ENCODE assay signal across 10 cellular contexts in the genomic region with DNA sequence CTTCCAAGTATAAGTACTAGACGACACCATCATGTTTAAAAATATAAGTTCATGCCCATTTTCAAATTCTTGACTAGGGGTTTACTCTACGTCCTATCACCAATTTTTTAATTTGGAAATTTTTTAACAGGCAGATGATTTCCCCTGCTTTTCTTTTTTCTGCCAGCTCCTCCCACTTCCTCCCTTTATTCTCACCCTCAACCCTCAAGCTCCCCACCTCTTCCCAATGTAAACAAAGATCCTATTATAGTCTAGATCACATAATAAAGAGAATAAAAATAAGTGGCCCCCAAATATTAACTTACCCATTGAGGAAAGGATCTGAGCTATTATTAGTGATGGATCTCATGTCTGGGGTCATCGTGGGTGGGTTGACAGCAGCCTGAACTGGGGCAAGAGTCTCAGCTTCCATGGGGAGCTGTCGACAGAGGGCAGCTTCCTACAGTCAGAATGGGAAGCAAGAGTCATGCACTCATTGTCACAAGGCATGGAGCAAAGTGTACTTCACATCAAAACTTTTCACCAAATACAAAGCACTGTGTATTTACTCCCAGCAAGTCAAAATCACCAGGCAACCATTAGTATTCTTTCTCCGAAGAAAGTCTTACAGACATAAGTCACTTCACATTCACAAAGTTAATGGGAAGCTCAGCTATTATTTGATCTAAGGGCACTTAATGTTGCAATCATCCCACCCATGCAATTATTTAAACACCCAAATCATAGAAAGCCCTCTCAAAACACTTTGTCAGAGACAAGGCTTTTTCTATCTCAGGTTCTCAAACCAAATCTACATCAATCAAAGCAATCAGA. TPM values are rescaled to one million over a fixed set of nuclear protein-coding genes. Genes with fewer than 3 reads are reported as not detected.
DNase-seq lines count a peak whose midpoint lies in the region; ATAC-seq and TF ChIP-seq lines count a peak whose summit lies in the region.
"Had no signal": no experiment of that assay in that cellular context is flagged by ENCODE, and none has a peak within 500 bp of the region (broad histone marks: within the 10 kb centered on the region; RNA-seq: fewer than 3 reads in every experiment).

No MANE protein-coding gene starts in this region.

- H3K4me1 ChIP-seq in ascending aorta: peaks cover 0 to 32% of the 10 kb centered on the region in 2 donors
- H3K4me1 ChIP-seq in left ventricle myocardium inferior: peaks cover 37% of the 10 kb centered on the region
- H3K4me1 ChIP-seq in rectal smooth muscle tissue (ENCODE audit: control insufficient read depth, insufficient read depth, low read length): peaks cover 9% of the 10 kb centered on the region

- no peak for ATAC-seq in HG02981 (IDR thresholded peaks at IDR 0.05; ENCODE audit: unreplicated experiment)

- TF ChIP-seq CTCF in ascending aorta (IDR thresholded peaks at IDR 0.05) (peak in 2 of 3 experiments; percentile 22 to 48), left ventricle myocardium inferior (IDR thresholded peaks at IDR 0.05; ENCODE audit: borderline replicate concordance) (peak; percentile 59)

- H3K9me3 ChIP-seq in ascending aorta: no peaks in the 10 kb centered on the region
- no peaks in the 10 kb centered on the region for H3K9me3 ChIP-seq in left ventricle myocardium inferior (replicated peaks)

- no peak overlapping the region for H3K9ac ChIP-seq in rectal smooth muscle tissue (ENCODE audit: low read length)

- H3K27me3 ChIP-seq in H7 (ENCODE audit: control insufficient read depth, insufficient read depth, low read length) (no peaks in the 10 kb centered on the region), ascending aorta (no peaks in the 10 kb centered on the region), left ventricle myocardium inferior (ENCODE audit: low read depth) (no peaks in the 10 kb centered on the region), rectal smooth muscle tissue (ENCODE audit: control insufficient read depth, insufficient read depth, low read length) (no peaks in the 10 kb centered on the region)

- H3K27ac ChIP-seq in ascending aorta: peak overlapping the region; percentile 27 to 69
- H3K27ac ChIP-seq in left ventricle myocardium inferior (replicated peaks): peak overlapping the region; percentile 66
- H3K27ac ChIP-seq in rectal smooth muscle tissue (ENCODE audit: low read depth, low read length): peak overlapping the region; percentile 61

- H3K36me3 ChIP-seq in H7 (replicated peaks; ENCODE audit: control insufficient read depth, insufficient read depth, low read length) (peaks cover 2% of the 10 kb centered on the region), ascending aorta (peaks cover 13 to 28% of the 10 kb centered on the region in 2 donors), left ventricle myocardium inferior (peaks cover 32% of the 10 kb centered on the region), rectal smooth muscle tissue (ENCODE audit: control insufficient read depth, insufficient read depth, low read length) (no peaks in the 10 kb centered on the region)

- H3K4me3 ChIP-seq in H7 (ENCODE audit: insufficient read depth, low read depth, low read length): no peak overlapping the region
- no peak overlapping the region for H3K4me3 ChIP-seq in ascending aorta
- no peak overlapping the region for H3K4me3 ChIP-seq in left ventricle myocardium inferior
- no peak overlapping the region for H3K4me3 ChIP-seq in rectal smooth muscle tissue (ENCODE audit: low read length)

- DNase-seq in H7 (peak; percentile 13), ascending aorta (ENCODE audit: low spot score in 2 of 2) (no peak), left ventricle myocardium inferior (no peak), RPMI8226 (no peak), NCI-H1436 treated with DMSO at 0.1 percent for 48 hours (lab: John Stamatoyannopoulos, UW) (no peak)
- DNase-seq in activated CD4-positive, alpha-beta T cell treated with anti-CD3 and anti-CD28 coated beads, Interleukin-2, amount 50 U/mL, for 1 hour: no peak
- DNase-seq: DND-41 had no signal

- intact Hi-C loops in ascending aorta (cut with DNase I): no loop called here
- intact Hi-C loops in left ventricle myocardium inferior (cut with micrococcal nuclease): no loop called here

RNA-seq across cellular contexts. Expression of a gene that starts 53.2 kb away (rescaled TPM):
- not detected in 2 replicates for total RNA-seq in H7 (2014; rRNA removed; shearing (Covaris generic))
- not detected for total RNA-seq in ascending aorta
- total RNA-seq in left ventricle myocardium inferior: not detected
- total RNA-seq: T-helper 1 cell treated with Interleukin-12 subunit alpha and Interleukin-12 subunit beta and Interleukin-4 antibody, amounts not matched to agents 30 ng/mL and 1 ng/mL, for 36 hours had no signal
